ENCODE assay signal across 6 cellular contexts in the genomic region with DNA sequence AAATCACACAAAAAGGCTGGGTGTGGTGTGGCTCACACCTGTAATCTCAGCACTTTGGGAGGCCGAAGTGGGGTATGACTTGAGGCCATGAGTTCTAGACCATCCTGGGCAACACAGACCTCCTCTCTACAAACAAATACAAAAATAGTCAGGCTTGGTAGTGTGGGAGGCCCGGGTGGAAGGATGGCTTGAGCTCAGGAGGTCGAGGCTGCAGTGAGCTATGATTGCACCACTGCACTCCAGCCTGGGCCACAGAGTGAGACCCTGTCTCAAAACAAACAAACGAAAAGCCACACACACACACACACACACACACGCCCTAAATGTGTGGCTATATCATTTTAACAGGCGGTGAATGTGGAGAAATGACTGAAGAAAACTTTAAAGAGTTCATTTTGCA. TPM values are rescaled to one million over a fixed set of nuclear protein-coding genes. Genes with fewer than 3 reads are reported as not detected.
DNase-seq lines count a peak whose midpoint lies in the region; ATAC-seq, FAIRE-seq and TF ChIP-seq lines count a peak whose summit lies in the region.

No MANE protein-coding gene starts in this region.

- POLR2A ChIA-PET in HepG2 (lab: Yijun Ruan, JAX): interaction anchor here (0.7 to 1.5 kb wide), 11 partner anchors 16 to 592 kb away, joined by 3 to 32 read pairs (median 4); a partner anchor contains a TSS

- peaks cover 14% of the 10 kb centered on the region for H3K4me1 ChIP-seq in HepG2 (ENCODE audit: insufficient read depth, low read length)
- peaks cover 0 to 10% (median 3%) of the 10 kb centered on the region in 4 donors for H3K4me1 ChIP-seq in right lobe of liver
- H3K4me1 ChIP-seq in gastroesophageal sphincter: peaks cover 0 to 11% (median 7%) of the 10 kb centered on the region in 3 donors
- no peaks in the 10 kb centered on the region for H3K4me1 ChIP-seq in uterus

- peak overlapping the region; percentile 30 to 57 (median 30); a peak in 4 of 6 replicates for H3K4me3 ChIP-seq in HepG2 (replicated peaks in 1 of 3; ENCODE audit: insufficient read depth in 1 of 3, low read depth in 2 of 3, low read length in 3 of 3)
- H3K4me3 ChIP-seq in right lobe of liver: no peak overlapping the region
- peak overlapping the region in 1 of 2 donors; percentile 85 for H3K4me3 ChIP-seq in gastroesophageal sphincter
- peak overlapping the region in 1 of 2 donors; percentile 91 for H3K4me3 ChIP-seq in uterus

- no peaks in the 10 kb centered on the region for H4K20me1 ChIP-seq in HepG2 (ENCODE audit: insufficient read depth, low read length)

- DNase-seq in HepG2 (ENCODE audit: low spot score): no peak
- DNase-seq in right lobe of liver: no peak
- DNase-seq in uterus: no peak
- DNase-seq in NCI-H1436 treated with DMSO at 0.1 percent for 48 hours (lab: John Stamatoyannopoulos, UW): no peak

- peak overlapping the region; percentile 51 for H2AFZ ChIP-seq in HepG2 (ENCODE audit: low read length)

- peaks cover 7% of the 10 kb centered on the region for H3K9me3 ChIP-seq in HepG2 (ENCODE audit: low read length)
- H3K9me3 ChIP-seq in right lobe of liver: no peaks in the 10 kb centered on the region
- peaks cover 0 to 3% (median 0%) of the 10 kb centered on the region in 3 donors for H3K9me3 ChIP-seq in gastroesophageal sphincter
- H3K9me3 ChIP-seq in uterus: no peaks in the 10 kb centered on the region

- CTCF ChIA-PET in HepG2 (lab: Yijun Ruan, JAX; ENCODE audit: low intra/inter-chr PET ratio, low total read pairs): no interaction called here

- H3K4me2 ChIP-seq in HepG2 (ENCODE audit: low read depth, low read length): peak overlapping the region; percentile 74

- intact Hi-C loops in HepG2 (cut with micrococcal nuclease; ENCODE audit: unreplicated experiment): no loop called here
- intact Hi-C loops in right lobe of liver (cut with DNase I): no loop called here
- intact Hi-C loops in uterus (cut with DNase I; ENCODE audit: low total_unique reads): no loop called here

- no peaks in the 10 kb centered on the region; a peak in 1 of 5 replicates for H3K27me3 ChIP-seq in HepG2 (ENCODE audit: control insufficient read depth in 1 of 2, insufficient read depth in 2 of 2, low read length in 2 of 2)
- H3K27me3 ChIP-seq in right lobe of liver: no peaks in the 10 kb centered on the region
- no peaks in the 10 kb centered on the region for H3K27me3 ChIP-seq in gastroesophageal sphincter
- H3K27me3 ChIP-seq in uterus: no peaks in the 10 kb centered on the region

- TF ChIP-seq CTCF in HepG2 (CRISPR knock-in tag; IDR thresholded peaks at IDR 0.05) (no peak), right lobe of liver (IDR thresholded peaks at IDR 0.05) (no peak), gastroesophageal sphincter (IDR thresholded peaks at IDR 0.05) (no peak), uterus (IDR thresholded peaks at IDR 0.05) (no peak)

- H3K9ac ChIP-seq in HepG2 (ENCODE audit: insufficient read depth, low read depth, low read length): no peak overlapping the region

- TF ChIP-seq RAD21 in HepG2 (CRISPR knock-in tag; IDR thresholded peaks at IDR 0.05): no peak

- ATAC-seq in HepG2: no peak
- ATAC-seq in right lobe of liver: no peak
- ATAC-seq in gastroesophageal sphincter: no peak
- no peak for ATAC-seq in HG03097 (IDR thresholded peaks at IDR 0.05; ENCODE audit: low FRiP score, unreplicated experiment)

- H3K36me3 ChIP-seq in HepG2 (replicated peaks in 1 of 2; ENCODE audit: control insufficient read depth in 1 of 2, insufficient read depth in 2 of 2, low read length in 2 of 2): peaks cover 3 to 19% of the 10 kb centered on the region in 2 experiments; a peak in 4 of 5 replicates
- peaks cover 4 to 22% (median 13%) of the 10 kb centered on the region in 4 donors for H3K36me3 ChIP-seq in right lobe of liver
- H3K36me3 ChIP-seq in gastroesophageal sphincter: peaks cover 0 to 31% of the 10 kb centered on the region in 2 donors
- no peaks in the 10 kb centered on the region for H3K36me3 ChIP-seq in uterus

- H3K27ac ChIP-seq in HepG2 (ENCODE audit: extremely low read length, insufficient read depth, low read length) (no peak overlapping the region), right lobe of liver (no peak overlapping the region), gastroesophageal sphincter (peak overlapping the region in 3 of 4 donors; percentile 81 to 84 (median 82)), uterus (peak overlapping the region; percentile 18 to 68)

- TF ChIP-seq EP300 in HepG2 (IDR thresholded peaks at IDR 0.05; ENCODE audit: low read depth in 2 of 2, low read length in 2 of 2) (no peak), HepG2 (CRISPR knock-in tag; IDR thresholded peaks at IDR 0.05; ENCODE audit: borderline replicate concordance) (no peak), gastroesophageal sphincter (IDR thresholded peaks at IDR 0.05) (no peak)

- in situ Hi-C loops in HepG2 (cut with HindIII; ENCODE audit: extremely low pct_ligation_motif_present, low pct_unique_long_range_greater_than_20kb): no loop called here

- TF ChIP-seq POLR2A in HepG2 (IDR thresholded peaks at IDR 0.05; ENCODE audit: insufficient read depth in 1 of 2, low read depth in 2 of 2, low read length in 2 of 2): no peak
- TF ChIP-seq POLR2A in right lobe of liver (IDR thresholded peaks at IDR 0.05): no peak
- TF ChIP-seq POLR2A in gastroesophageal sphincter (IDR thresholded peaks at IDR 0.05): no peak
- TF ChIP-seq POLR2A in uterus (IDR thresholded peaks at IDR 0.05): no peak

- peaks cover 11% of the 10 kb centered on the region for H3K79me2 ChIP-seq in HepG2 (ENCODE audit: insufficient read depth, low read length)

- no TSS peak for BruUV-seq in HepG2 (replicated peaks; lab: Mats Ljungman, UMichigan)

- FAIRE-seq in HepG2 (lab: Jason Lieb, UNC): no peak

- WGBS in HepG2 (ENCODE audit: low lambda C conversion rate): 63% methylated on average over 5 of the region's 6 CpGs
- WGBS in right lobe of liver (ENCODE audit: insufficient coverage, low coverage, low lambda C conversion rate, missing lambda C conversion rate): 76% methylated on average over 4 of the region's 6 CpGs
- 69 to 72% methylated on average over 3 to 5 of the region's 6 CpGs for WGBS in gastroesophageal sphincter (ENCODE audit: low coverage in 1 of 2), 2 donors

RNA-seq across cellular contexts. Expression of a gene that starts 0.9 kb away (rescaled TPM):
- total RNA-seq in HepG2 (2016; rRNA removed; fragmentation: Illumina TruSeq; extraction: Trizol): 7.8 and 10.0 TPM in 2 replicates
- 0.71 and 0.88 TPM in 2 replicates for total RNA-seq in HepG2 (2016; cell fraction: cytosol; rRNA removed; fragmentation: Illumina TruSeq; extraction: Trizol; ENCODE audit: low read depth)
- total RNA-seq in HepG2 (2016; cell fraction: insoluble cytoplasmic fraction; rRNA removed; fragmentation: Illumina TruSeq; extraction: Trizol): 8.6 and 9.5 TPM in 2 replicates
- 3.4 and 3.8 TPM in 2 replicates for total RNA-seq in HepG2 (2016; cell fraction: membrane; rRNA removed; fragmentation: Illumina TruSeq; extraction: Trizol)
- 6.4 and 8.7 TPM in 2 replicates for total RNA-seq in HepG2 (2016; cell fraction: nucleus; rRNA removed; fragmentation: Illumina TruSeq; extraction: Trizol)
- 2.0 and 2.1 TPM in 2 replicates for polyA plus RNA-seq in HepG2 (2011; rRNA removed)
- polyA plus RNA-seq in HepG2 (2011; cell fraction: cytosol; rRNA removed): 1.2 TPM in 2 replicates
- 3.4 TPM in 2 replicates for polyA plus RNA-seq in HepG2 (2011; cell fraction: nucleus; rRNA removed)
- polyA plus RNA-seq in HepG2 (2012): 1.3 and 1.5 TPM in 2 replicates
- polyA plus RNA-seq in HepG2 (2016; cell fraction: cytosol; fragmentation: Illumina TruSeq; extraction: Trizol; ENCODE audit: low read depth): 0.40 TPM in 2 replicates
- polyA plus RNA-seq in HepG2 (2016; cell fraction: insoluble cytoplasmic fraction; fragmentation: Illumina TruSeq; extraction: Trizol; ENCODE audit: low read depth): 2.5 and 2.6 TPM in 2 replicates
- 0.63 and 0.64 TPM in 2 replicates for polyA plus RNA-seq in HepG2 (2016; cell fraction: membrane; fragmentation: Illumina TruSeq; extraction: Trizol; ENCODE audit: low read depth)
- polyA plus RNA-seq in HepG2 (2016; cell fraction: nucleus; fragmentation: Illumina TruSeq; extraction: Trizol; ENCODE audit: insufficient read depth, low read depth): 5.8 and 6.3 TPM in 2 replicates
- polyA minus RNA-seq in HepG2 (2011; rRNA and poly(A)+ RNA removed; ENCODE audit: low replicate concordance): 7.5 and 21.3 TPM in 2 replicates
- polyA minus RNA-seq in HepG2 (2011; cell fraction: cytosol; rRNA and poly(A)+ RNA removed): 3.1 and 4.2 TPM in 2 replicates
- 17.9 and 18.5 TPM in 2 replicates for polyA minus RNA-seq in HepG2 (2011; cell fraction: nucleus; rRNA and poly(A)+ RNA removed)
- total RNA-seq in right lobe of liver: 1 to 10 TPM; 3.2 to 3.9 (median 3.5) TPM
- total RNA-seq in gastroesophageal sphincter: 10 to 100 TPM in 1 of 4 donors, 1 to 10 TPM in 3; 7.9 to 12.0 (median 8.8) TPM
- 10 to 100 TPM in 3 of 4 donors, 1 to 10 TPM in 1; 7.6 to 34.9 (median 15.7) TPM for total RNA-seq in uterus

RNA-seq across cellular contexts. Expression of a gene that starts 10.1 kb away (rescaled TPM):
- total RNA-seq in HepG2 (2016; rRNA removed; fragmentation: Illumina TruSeq; extraction: Trizol): not detected in 2 replicates
- total RNA-seq in HepG2 (2016; cell fraction: cytosol; rRNA removed; fragmentation: Illumina TruSeq; extraction: Trizol; ENCODE audit: low read depth): not detected in 2 replicates
- total RNA-seq in HepG2 (2016; cell fraction: insoluble cytoplasmic fraction; rRNA removed; fragmentation: Illumina TruSeq; extraction: Trizol): not detected in 2 replicates
- total RNA-seq in HepG2 (2016; cell fraction: membrane; rRNA removed; fragmentation: Illumina TruSeq; extraction: Trizol): not detected in 2 replicates
- not detected in 2 replicates for total RNA-seq in HepG2 (2016; cell fraction: nucleus; rRNA removed; fragmentation: Illumina TruSeq; extraction: Trizol)
- not detected in 2 replicates for polyA plus RNA-seq in HepG2 (2011; rRNA removed)
- not detected in 2 replicates for polyA plus RNA-seq in HepG2 (2011; cell fraction: cytosol; rRNA removed)
- not detected in 2 replicates for polyA plus RNA-seq in HepG2 (2011; cell fraction: nucleus; rRNA removed)
- polyA plus RNA-seq in HepG2 (2012): not detected in 2 replicates
- polyA plus RNA-seq in HepG2 (2016; cell fraction: cytosol; fragmentation: Illumina TruSeq; extraction: Trizol; ENCODE audit: low read depth): not detected in 2 replicates
- not detected in 2 replicates for polyA plus RNA-seq in HepG2 (2016; cell fraction: insoluble cytoplasmic fraction; fragmentation: Illumina TruSeq; extraction: Trizol; ENCODE audit: low read depth)
- not detected in 2 replicates for polyA plus RNA-seq in HepG2 (2016; cell fraction: membrane; fragmentation: Illumina TruSeq; extraction: Trizol; ENCODE audit: low read depth)
- polyA plus RNA-seq in HepG2 (2016; cell fraction: nucleus; fragmentation: Illumina TruSeq; extraction: Trizol; ENCODE audit: insufficient read depth, low read depth): not detected in 2 replicates
- not detected in 2 replicates for polyA minus RNA-seq in HepG2 (2011; rRNA and poly(A)+ RNA removed; ENCODE audit: low replicate concordance)
- polyA minus RNA-seq in HepG2 (2011; cell fraction: cytosol; rRNA and poly(A)+ RNA removed): not detected in 2 replicates
- polyA minus RNA-seq in HepG2 (2011; cell fraction: nucleus; rRNA and poly(A)+ RNA removed): not detected in 2 replicates
- not detected for total RNA-seq in right lobe of liver
- total RNA-seq in gastroesophageal sphincter: not detected
- total RNA-seq in uterus: not detected

RNA-seq across cellular contexts. Expression of a gene that starts 19.5 kb away (rescaled TPM):
- total RNA-seq in HepG2 (2016; rRNA removed; fragmentation: Illumina TruSeq; extraction: Trizol) (not detected in 2 replicates), right lobe of liver (not detected), gastroesophageal sphincter (not detected), uterus (not detected)
- total RNA-seq in HepG2 (2016; cell fraction: cytosol; rRNA removed; fragmentation: Illumina TruSeq; extraction: Trizol; ENCODE audit: low read depth): not detected in 2 replicates
- not detected in 2 replicates for total RNA-seq in HepG2 (2016; cell fraction: insoluble cytoplasmic fraction; rRNA removed; fragmentation: Illumina TruSeq; extraction: Trizol)
- not detected in 2 replicates for total RNA-seq in HepG2 (2016; cell fraction: membrane; rRNA removed; fragmentation: Illumina TruSeq; extraction: Trizol)
- not detected in 2 replicates for total RNA-seq in HepG2 (2016; cell fraction: nucleus; rRNA removed; fragmentation: Illumina TruSeq; extraction: Trizol)
- polyA plus RNA-seq in HepG2 (2011; rRNA removed): not detected in 2 replicates
- not detected in 2 replicates for polyA plus RNA-seq in HepG2 (2011; cell fraction: cytosol; rRNA removed)
- polyA plus RNA-seq in HepG2 (2011; cell fraction: nucleus; rRNA removed): not detected in 2 replicates
- not detected in 2 replicates for polyA plus RNA-seq in HepG2 (2012)
- polyA plus RNA-seq in HepG2 (2016; cell fraction: cytosol; fragmentation: Illumina TruSeq; extraction: Trizol; ENCODE audit: low read depth): not detected in 2 replicates
- polyA plus RNA-seq in HepG2 (2016; cell fraction: insoluble cytoplasmic fraction; fragmentation: Illumina TruSeq; extraction: Trizol; ENCODE audit: low read depth): not detected in 2 replicates
- polyA plus RNA-seq in HepG2 (2016; cell fraction: membrane; fragmentation: Illumina TruSeq; extraction: Trizol; ENCODE audit: low read depth): not detected in 2 replicates
- not detected in 2 replicates for polyA plus RNA-seq in HepG2 (2016; cell fraction: nucleus; fragmentation: Illumina TruSeq; extraction: Trizol; ENCODE audit: insufficient read depth, low read depth)
- not detected in 2 replicates for polyA minus RNA-seq in HepG2 (2011; rRNA and poly(A)+ RNA removed; ENCODE audit: low replicate concordance)
- polyA minus RNA-seq in HepG2 (2011; cell fraction: cytosol; rRNA and poly(A)+ RNA removed): not detected in 2 replicates
- polyA minus RNA-seq in HepG2 (2011; cell fraction: nucleus; rRNA and poly(A)+ RNA removed): not detected in 2 replicates

RNA-seq across cellular contexts. Expression of a gene that starts 28.6 kb away (rescaled TPM):
- total RNA-seq in HepG2 (2016; rRNA removed; fragmentation: Illumina TruSeq; extraction: Trizol) (not detected in 2 replicates), right lobe of liver (not detected), gastroesophageal sphincter (not detected), uterus (not detected)
- not detected in 2 replicates for total RNA-seq in HepG2 (2016; cell fraction: cytosol; rRNA removed; fragmentation: Illumina TruSeq; extraction: Trizol; ENCODE audit: low read depth)
- total RNA-seq in HepG2 (2016; cell fraction: insoluble cytoplasmic fraction; rRNA removed; fragmentation: Illumina TruSeq; extraction: Trizol): not detected in 2 replicates
- not detected in 2 replicates for total RNA-seq in HepG2 (2016; cell fraction: membrane; rRNA removed; fragmentation: Illumina TruSeq; extraction: Trizol)
- not detected in 2 replicates for total RNA-seq in HepG2 (2016; cell fraction: nucleus; rRNA removed; fragmentation: Illumina TruSeq; extraction: Trizol)
- polyA plus RNA-seq in HepG2 (2011; rRNA removed): not detected in 2 replicates
- not detected in 2 replicates for polyA plus RNA-seq in HepG2 (2011; cell fraction: cytosol; rRNA removed)
- not detected in 2 replicates for polyA plus RNA-seq in HepG2 (2011; cell fraction: nucleus; rRNA removed)
- polyA plus RNA-seq in HepG2 (2012): not detected in 2 replicates
- polyA plus RNA-seq in HepG2 (2016; cell fraction: cytosol; fragmentation: Illumina TruSeq; extraction: Trizol; ENCODE audit: low read depth): not detected in 2 replicates
- polyA plus RNA-seq in HepG2 (2016; cell fraction: insoluble cytoplasmic fraction; fragmentation: Illumina TruSeq; extraction: Trizol; ENCODE audit: low read depth): not detected in 2 replicates
- polyA plus RNA-seq in HepG2 (2016; cell fraction: membrane; fragmentation: Illumina TruSeq; extraction: Trizol; ENCODE audit: low read depth): not detected in 2 replicates
- not detected in 2 replicates for polyA plus RNA-seq in HepG2 (2016; cell fraction: nucleus; fragmentation: Illumina TruSeq; extraction: Trizol; ENCODE audit: insufficient read depth, low read depth)
- polyA minus RNA-seq in HepG2 (2011; rRNA and poly(A)+ RNA removed; ENCODE audit: low replicate concordance): not detected in 2 replicates
- not detected in 2 replicates for polyA minus RNA-seq in HepG2 (2011; cell fraction: cytosol; rRNA and poly(A)+ RNA removed)
- not detected in 2 replicates for polyA minus RNA-seq in HepG2 (2011; cell fraction: nucleus; rRNA and poly(A)+ RNA removed)

RNA-seq across cellular contexts. Expression of a gene that starts 38.2 kb away (rescaled TPM):
- not detected in 2 replicates for total RNA-seq in HepG2 (2016; rRNA removed; fragmentation: Illumina TruSeq; extraction: Trizol)
- total RNA-seq in HepG2 (2016; cell fraction: cytosol; rRNA removed; fragmentation: Illumina TruSeq; extraction: Trizol; ENCODE audit: low read depth): not detected in 2 replicates
- not detected in 2 replicates for total RNA-seq in HepG2 (2016; cell fraction: insoluble cytoplasmic fraction; rRNA removed; fragmentation: Illumina TruSeq; extraction: Trizol)
- not detected in 2 replicates for total RNA-seq in HepG2 (2016; cell fraction: membrane; rRNA removed; fragmentation: Illumina TruSeq; extraction: Trizol)
- not detected in 2 replicates for total RNA-seq in HepG2 (2016; cell fraction: nucleus; rRNA removed; fragmentation: Illumina TruSeq; extraction: Trizol)
- polyA plus RNA-seq in HepG2 (2011; rRNA removed): not detected in 2 replicates
- polyA plus RNA-seq in HepG2 (2011; cell fraction: cytosol; rRNA removed): not detected in 2 replicates
- polyA plus RNA-seq in HepG2 (2011; cell fraction: nucleus; rRNA removed): not detected in 2 replicates
- polyA plus RNA-seq in HepG2 (2012): not detected in 2 replicates
- polyA plus RNA-seq in HepG2 (2016; cell fraction: cytosol; fragmentation: Illumina TruSeq; extraction: Trizol; ENCODE audit: low read depth): not detected in 2 replicates
- not detected in 2 replicates for polyA plus RNA-seq in HepG2 (2016; cell fraction: insoluble cytoplasmic fraction; fragmentation: Illumina TruSeq; extraction: Trizol; ENCODE audit: low read depth)
- polyA plus RNA-seq in HepG2 (2016; cell fraction: membrane; fragmentation: Illumina TruSeq; extraction: Trizol; ENCODE audit: low read depth): not detected in 2 replicates
- polyA plus RNA-seq in HepG2 (2016; cell fraction: nucleus; fragmentation: Illumina TruSeq; extraction: Trizol; ENCODE audit: insufficient read depth, low read depth): not detected in 2 replicates
- not detected in 2 replicates for polyA minus RNA-seq in HepG2 (2011; rRNA and poly(A)+ RNA removed; ENCODE audit: low replicate concordance)
- not detected in 2 replicates for polyA minus RNA-seq in HepG2 (2011; cell fraction: cytosol; rRNA and poly(A)+ RNA removed)
- not detected in 2 replicates for polyA minus RNA-seq in HepG2 (2011; cell fraction: nucleus; rRNA and poly(A)+ RNA removed)
- total RNA-seq in right lobe of liver: not detected
- total RNA-seq in gastroesophageal sphincter: not detected
- total RNA-seq in uterus: not detected

Comparison
In these comparisons a context has a peak if more than half of its experiments do, and no peak if none do; other contexts are left out.
1. H3K4me3 ChIP-seq: peak in HepG2 (3 of 3); none in right lobe of liver (0 of 3).
2. H3K27ac ChIP-seq: peak in gastroesophageal sphincter (3 of 4) and uterus (2 of 2); none in HepG2 (single experiment) and right lobe of liver (0 of 3).